ENCODE assay signal across 8 cellular contexts in the genomic region with DNA sequence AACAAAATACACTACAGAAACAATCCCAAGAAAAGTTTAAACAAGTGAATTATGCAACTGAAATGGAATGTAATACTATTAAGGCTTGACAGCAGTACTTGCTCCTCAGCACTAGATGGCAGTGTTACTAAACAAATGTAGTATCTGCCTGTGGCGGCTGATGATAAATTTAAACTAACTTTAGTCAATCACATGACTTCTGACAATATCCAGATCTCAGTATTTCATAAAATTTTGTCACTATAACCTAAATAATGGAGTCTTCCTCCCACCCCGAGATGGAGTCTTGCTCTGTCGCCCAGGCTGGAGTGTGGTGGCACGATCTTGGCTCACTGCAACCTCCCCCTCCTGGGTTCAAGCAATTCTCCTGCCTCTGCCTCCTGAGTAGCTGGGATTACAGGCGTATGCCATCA. TPM values are rescaled to one million over a fixed set of nuclear protein-coding genes. Genes with fewer than 3 reads are reported as not detected.
DNase-seq lines count a peak whose midpoint lies in the region; ATAC-seq, FAIRE-seq and TF ChIP-seq lines count a peak whose summit lies in the region.
"Not testable (repeated sequence)": the region's sequence is repeated elsewhere in the genome, so short reads cannot be mapped to it uniquely, and the experiment has no call there.

No MANE protein-coding gene starts in this region.

- peak; percentile 74 for TF ChIP-seq RAD21 in GM12878 (IDR thresholded peaks at IDR 0.05; ENCODE audit: insufficient read depth, low read depth, low read length)

- CTCF ChIA-PET in GM12878 (lab: Yijun Ruan, JAX): interaction anchor here (0.9 to 1.9 kb wide), 15 partner anchors 8 to 188 kb away, joined by 3 to 14 read pairs (median 4); no protein-coding TSS in a partner anchor

- ATAC-seq in GM12878: peak; percentile 81

- SMC1A ChIA-PET in GM12878 (lab: Charles Lee; ENCODE audit: uncharacterized antibody, unreplicated experiment): interaction anchor here (1.5 kb wide), 2 partner anchors 12 to 14 kb away, joined by 4 to 6 read pairs; no protein-coding TSS in a partner anchor

- intact Hi-C loops in GM12878 (cut with micrococcal nuclease; ENCODE audit: unreplicated experiment): loop anchor here (1.0 to 10.0 kb wide), 3 partner anchors 187 to 410 kb away; no protein-coding TSS in a partner anchor
- intact Hi-C loops in stomach (cut with DNase I; ENCODE audit: low total_unique reads): loop anchor here (5.0 kb wide), 1 partner anchor 413 kb away; no protein-coding TSS in a partner anchor

- 60% methylated on average over 5 of the region's 5 CpGs for WGBS in GM12878 (ENCODE audit: insufficient coverage, insufficient replicate concordance, low lambda C conversion rate, missing lambda C conversion rate)
- 35 to 56% (median 51%) methylated on average over 5 of the region's 5 CpGs for WGBS in stomach, 5 donors

- in situ Hi-C loops in GM12878 (cut with MboI): not testable (repeated sequence)

- not testable (repeated sequence) for H3K9ac ChIP-seq in GM12878 (ENCODE audit: control insufficient read depth, insufficient read depth, low read length)

- not testable (repeated sequence) for H3K4me3 ChIP-seq in GM12878, stomach

- not testable (repeated sequence) for BruUV-seq in GM12878 (replicated peaks; lab: Mats Ljungman, UMichigan)

- POLR2A ChIA-PET in GM12878 (lab: Charles Lee): not testable (repeated sequence)

- H3K36me3 ChIP-seq in GM12878 (ENCODE audit: control insufficient read depth in 2 of 2, insufficient read depth in 2 of 2, low read length in 1 of 2): peaks cover 4 to 23% of the 10 kb centered on the region in 2 experiments
- peaks cover 6 to 78% (median 73%) of the 10 kb centered on the region in 4 donors for H3K36me3 ChIP-seq in stomach

- TF ChIP-seq CTCF in D721Med (IDR thresholded peaks at IDR 0.05; ENCODE audit: insufficient read depth, missing control alignments) (peak; percentile 92), GM12878 (IDR thresholded peaks at IDR 0.05 in 2 of 3, conservative IDR thresholded peaks at IDR 0.05 in 1 of 3; ENCODE audit: control insufficient read depth in 2 of 3, extremely low read depth in 1 of 3, insufficient read depth in 1 of 3, low read depth in 3 of 3, low read length in 3 of 3) (peak; percentile 68 to 82 (median 78)), stomach (IDR thresholded peaks at IDR 0.05) (peak in 5 of 7 experiments; percentile 73 to 89 (median 84))

- TF ChIP-seq POLR2A in GM12878 (IDR thresholded peaks at IDR 0.05; ENCODE audit: low read depth, low read length); stomach (IDR thresholded peaks at IDR 0.05): not testable (repeated sequence)

- DNase-seq in D721Med (ENCODE audit: insufficient read length, low spot score) (peak; percentile 28), HCEC 1CT (peak; percentile 78), NCI-H146 (lab: John Stamatoyannopoulos, UW) (peak; percentile 2), SIG-M5 treated with dmso at 0.1 percent for 504 hours (lab: John Stamatoyannopoulos, UW; ENCODE audit: unreplicated experiment) (peak; percentile 79), foreskin melanocyte (peak; percentile 34), middle frontal gyrus (ENCODE audit: extremely low spot score, low spot score) (peak; percentile 58)
- DNase-seq in GM12878 (ENCODE audit: low read depth, low spot score); stomach: not testable (repeated sequence)

- FAIRE-seq in D721Med (lab: Jason Lieb, UNC): peak; percentile 87
- FAIRE-seq in GM12878 (lab: Jason Lieb, UNC): peak; percentile 69

- not testable (repeated sequence) for H4K20me1 ChIP-seq in GM12878 (ENCODE audit: control insufficient read depth, insufficient read depth)

- H3K27ac ChIP-seq in GM12878 (ENCODE audit: control insufficient read depth, insufficient read depth): not testable (repeated sequence)
- H3K27ac ChIP-seq in stomach: peak overlapping the region in 3 of 5 donors; percentile 38 to 75 (median 39)

- H3K79me2 ChIP-seq in GM12878 (ENCODE audit: control insufficient read depth, insufficient read depth, low read length): not testable (repeated sequence)

- TF ChIP-seq EP300 in GM12878 (IDR thresholded peaks at IDR 0.05; ENCODE audit: borderline replicate concordance in 1 of 2, control insufficient read depth in 1 of 2, low read depth in 2 of 2, low read length in 2 of 2); stomach (IDR thresholded peaks at IDR 0.05): not testable (repeated sequence)

- H3K4me1 ChIP-seq in GM12878 (ENCODE audit: control insufficient read depth, insufficient read depth, low read length): not testable (repeated sequence)
- H3K4me1 ChIP-seq in stomach: peaks cover 0 to 25% (median 14%) of the 10 kb centered on the region in 4 donors

- not testable (repeated sequence) for H2AFZ ChIP-seq in GM12878 (ENCODE audit: control insufficient read depth, low read depth, low read length)

- not testable (repeated sequence) for H3K9me3 ChIP-seq in GM12878 (replicated peaks; ENCODE audit: control insufficient read depth, insufficient read depth, low read length); stomach

- not testable (repeated sequence) for H3K4me2 ChIP-seq in GM12878 (ENCODE audit: control insufficient read depth, insufficient read depth)

- not testable (repeated sequence) for H3K27me3 ChIP-seq in GM12878 (replicated peaks in 1 of 2; ENCODE audit: control insufficient read depth in 2 of 2, insufficient read depth in 2 of 2, low read length in 1 of 2); stomach

- RAD21 ChIA-PET in GM12878 (lab: Charles Lee; ENCODE audit: unreplicated experiment): interaction anchor here (1.1 kb wide), 1 partner anchor 411 kb away, joined by 3 read pairs; no protein-coding TSS in a partner anchor

TF ChIP-seq in GM12878, 131 proteins besides CTCF, POLR2A, EP300 and RAD21:
- TF ChIP-seq, protein P1, sequence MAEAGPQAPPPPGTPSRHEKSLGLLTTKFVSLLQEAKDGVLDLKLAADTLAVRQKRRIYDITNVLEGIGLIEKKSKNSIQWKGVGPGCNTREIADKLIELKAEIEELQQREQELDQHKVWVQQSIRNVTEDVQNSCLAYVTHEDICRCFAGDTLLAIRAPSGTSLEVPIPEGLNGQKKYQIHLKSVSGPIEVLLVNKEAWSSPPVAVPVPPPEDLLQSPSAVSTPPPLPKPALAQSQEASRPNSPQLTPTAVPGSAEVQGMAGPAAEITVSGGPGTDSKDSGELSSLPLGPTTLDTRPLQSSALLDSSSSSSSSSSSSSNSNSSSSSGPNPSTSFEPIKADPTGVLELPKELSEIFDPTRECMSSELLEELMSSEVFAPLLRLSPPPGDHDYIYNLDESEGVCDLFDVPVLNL (IDR thresholded peaks at IDR 0.05; ENCODE audit: low read depth, low read length): peak; percentile 59
- TF ChIP-seq RAD51 (IDR thresholded peaks at IDR 0.05) (peak; percentile 71; the same call in 1 of the 2 replicates), HDGF (IDR thresholded peaks at IDR 0.05) (peak; percentile 42; the same call in 1 of the 2 replicates), SMC3 (IDR thresholded peaks at IDR 0.05; ENCODE audit: borderline replicate concordance, low read length) (peak; percentile 69; the same call in 1 of the 2 replicates)

RNA-seq across cellular contexts. Expression of a gene that starts 43.8 kb away (rescaled TPM):
- total RNA-seq in GM12878 (2013; cell fraction: nucleolus; rRNA removed): 106 and 122 TPM in 2 replicates
- total RNA-seq in GM12878 (2014; rRNA removed): 331 and 385 TPM in 2 replicates
- total RNA-seq in GM12878 (2014; rRNA removed; fragmentation: Illumina TruSeq; extraction: Trizol): 128 and 136 TPM in 2 replicates
- total RNA-seq in GM12878 (2021): 331 and 349 TPM in 2 replicates
- polyA plus RNA-seq in GM12878 (2011; ENCODE audit: low read depth): 70.6 TPM
- polyA plus RNA-seq in GM12878 (2011; rRNA removed): 37.2 and 113 TPM in 2 replicates
- polyA plus RNA-seq in GM12878 (2011; cell fraction: cytosol; rRNA removed): 108 and 112 TPM in 2 replicates
- polyA plus RNA-seq in GM12878 (2011; cell fraction: nucleus; rRNA removed): 176 and 234 TPM in 2 replicates
- polyA plus RNA-seq in GM12878 (2012): 182 and 245 TPM in 2 replicates
- polyA plus RNA-seq in GM12878 (2014; fragmentation: Illumina TruSeq; extraction: Trizol): 49.7 and 140 TPM in 2 replicates
- 10 to 100 TPM; 56.4 to 98.3 TPM for polyA plus RNA-seq in GM12878 (2014; fragmentation: Nextera tagmentation; extraction: Ambion mirVana)
- polyA plus RNA-seq in GM12878 (2014; rRNA removed): 238 and 298 TPM in 2 replicates
- polyA plus RNA-seq in GM12878 (2016; fragmentation: Nextera tagmentation; extraction: Ambion mirVana): 100 to 1,000 TPM; 147 to 156 TPM
- 84.9 and 143 TPM in 2 replicates for polyA minus RNA-seq in GM12878 (2011; rRNA and poly(A)+ RNA removed)
- polyA minus RNA-seq in GM12878 (2011; cell fraction: cytosol; rRNA and poly(A)+ RNA removed): 96.5 and 97.3 TPM in 2 replicates
- polyA minus RNA-seq in GM12878 (2011; cell fraction: nucleus; rRNA and poly(A)+ RNA removed): 44.6 and 71.2 TPM in 2 replicates
- 100 to 1,000 TPM in 3 of 5 donors, 10 to 100 TPM in 2; 88.3 to 247 (median 162) TPM for total RNA-seq in stomach
- polyA plus RNA-seq in stomach: 100 to 1,000 TPM in 2 of 3 donors, 10 to 100 TPM in 1; 84.9 to 385 (median 118) TPM

RNA-seq across cellular contexts. Expression of a gene that starts 47.7 kb away (rescaled TPM):
- 44.2 and 46.0 TPM in 2 replicates for total RNA-seq in GM12878 (2013; cell fraction: nucleolus; rRNA removed)
- total RNA-seq in GM12878 (2014; rRNA removed): 12.5 and 12.7 TPM in 2 replicates
- 12.3 and 14.5 TPM in 2 replicates for total RNA-seq in GM12878 (2014; rRNA removed; fragmentation: Illumina TruSeq; extraction: Trizol)
- 15.2 and 18.9 TPM in 2 replicates for total RNA-seq in GM12878 (2021)
- 10.8 TPM for polyA plus RNA-seq in GM12878 (2011; ENCODE audit: low read depth)
- polyA plus RNA-seq in GM12878 (2011; rRNA removed): 28.1 and 31.9 TPM in 2 replicates
- 26.0 and 29.0 TPM in 2 replicates for polyA plus RNA-seq in GM12878 (2011; cell fraction: cytosol; rRNA removed)
- 16.9 and 21.1 TPM in 2 replicates for polyA plus RNA-seq in GM12878 (2011; cell fraction: nucleus; rRNA removed)
- polyA plus RNA-seq in GM12878 (2012): 10.0 and 12.5 TPM in 2 replicates
- polyA plus RNA-seq in GM12878 (2014; fragmentation: Illumina TruSeq; extraction: Trizol): 15.9 and 16.1 TPM in 2 replicates
- 10 to 100 TPM; 16.6 to 25.8 TPM for polyA plus RNA-seq in GM12878 (2014; fragmentation: Nextera tagmentation; extraction: Ambion mirVana)
- polyA plus RNA-seq in GM12878 (2014; rRNA removed): 11.1 and 13.6 TPM in 2 replicates
- 10 to 100 TPM; 33.1 to 34.6 TPM for polyA plus RNA-seq in GM12878 (2016; fragmentation: Nextera tagmentation; extraction: Ambion mirVana)
- polyA minus RNA-seq in GM12878 (2011; rRNA and poly(A)+ RNA removed): 60.1 and 66.9 TPM in 2 replicates
- 10.6 and 14.2 TPM in 2 replicates for polyA minus RNA-seq in GM12878 (2011; cell fraction: cytosol; rRNA and poly(A)+ RNA removed)
- polyA minus RNA-seq in GM12878 (2011; cell fraction: nucleus; rRNA and poly(A)+ RNA removed): 42.9 and 56.6 TPM in 2 replicates
- 10 to 100 TPM; 10.7 to 20.6 (median 14.3) TPM for total RNA-seq in stomach
- 1 to 10 TPM; 4.5 to 8.7 (median 4.6) TPM for polyA plus RNA-seq in stomach
